In genomic region chr10:44415121-44415520, GRCh38 we compare ENCODE assay signal across 21 cellular contexts. TPM values are rescaled to one million over a fixed set of nuclear protein-coding genes. Genes with fewer than 3 reads are reported as not detected.
"Had no signal": no experiment of that assay in that cellular context is flagged by ENCODE, and none has a peak within 500 bp of the region (broad histone marks: within the 10 kb centered on the region; RNA-seq: fewer than 3 reads in every experiment).

No MANE protein-coding gene starts in this region.

- H3K27ac ChIP-seq: cardiac muscle cell, Peyer's patch, RWPE1, SJSA1 had no signal

- DNase-seq: activated CD4-positive, alpha-beta T cell treated with anti-CD3 and anti-CD28 coated beads for 4 hours; activated CD8-positive, alpha-beta memory T cell treated with anti-CD3 and anti-CD28 coated beads, Interleukin-2, amount 50 U/mL, for 4 hours; activated CD8-positive, alpha-beta T cell treated with anti-CD3 and anti-CD28 coated beads for 36 hours; activated gamma-delta T cell treated with Interleukin-2 at 50 U/mL for 16 hours; activated naive CD4-positive, alpha-beta T cell treated with anti-CD3 and anti-CD28 coated beads, Interleukin-2, amount 10 ng/mL, durations not matched to agents 7 days and 5 days; activated naive CD8-positive, alpha-beta T cell treated with anti-CD3 and anti-CD28 coated beads for 36 hours; activated T-cell treated with anti-CD3 and anti-CD28 coated beads, Interleukin-2, amount 50 U/mL, for 72 hours; NCI-H1105 treated with DMSO at 0.1 percent for 48 hours; NCI-H1436 treated with DMSO at 0.1 percent for 48 hours; NCI-H187; NCI-H2081; NCI-H510A treated with DMSO at 0.1 percent for 48 hours; NCI-H69; Peyer's patch; SHP77 had no signal

- H3K4me1 ChIP-seq: Peyer's patch, SJSA1 had no signal

- H3K9me3 ChIP-seq: Peyer's patch, SJSA1 had no signal

- H3K36me3 ChIP-seq: cardiac muscle cell, Peyer's patch, SJSA1 had no signal

- H3K4me3 ChIP-seq: cardiac muscle cell, Peyer's patch, SJSA1 had no signal

- ATAC-seq: activated CD4-positive, CD25-positive, alpha-beta regulatory T cell treated with anti-CD3 and anti-CD28 coated beads, Interleukin-2, amount 50 U/mL, for 24 hours; activated CD8-positive, alpha-beta T cell treated with anti-CD3 and anti-CD28 coated beads for 36 hours; activated T-cell treated with anti-CD3 and anti-CD28 coated beads, Interleukin-2, amount 50 U/mL, for 72 hours; SK-N-SH treated with all-trans-retinoic acid at 6 μM for 48 hours had no signal

- H3K27me3 ChIP-seq: cardiac muscle cell, Peyer's patch, SJSA1 had no signal

RNA-seq across cellular contexts. Expression of gene CXCL12, which starts 30.2 kb away (rescaled TPM):
- total RNA-seq: activated CD8-positive, alpha-beta T cell treated with anti-CD3 and anti-CD28 coated beads for 36 hours; activated naive CD8-positive, alpha-beta T cell treated with anti-CD3 and anti-CD28 coated beads for 36 hours; activated T-cell treated with anti-CD3 and anti-CD28 coated beads, Interleukin-2, amount 50 U/mL, for 72 hours; activated T-helper 2 cell treated with anti-CD3 and anti-CD28 coated beads, Interferon-gamma antibody, Interleukin-2, Interleukin-4, amounts not matched to agents 10 μg/mL and 5 μg/mL and 100 μg/mL, durations not matched to agents 14 hours and 24 hours and 36 hours; SJSA1 had no signal
